Comparison of ENCODE assay signal across 20 cellular contexts in genomic region chr7:98135984-98136383, GRCh38.
"Had no signal": no experiment of that assay in that cellular context is flagged by ENCODE, and none has a peak within 500 bp of the region (broad histone marks: within the 10 kb centered on the region; RNA-seq: fewer than 3 reads in every experiment).

No MANE protein-coding gene starts in this region.

- H3K27ac ChIP-seq: colonic mucosa, sigmoid colon, vagina had no signal

- ATAC-seq: activated T-cell treated with anti-CD3 and anti-CD28 coated beads, Interleukin-2, amount 50 U/mL, for 72 hours; natural killer cell treated with Interleukin-12 subunit alpha and Interleukin-12 subunit beta and Interleukin-15 and Interleukin-18, amount 100 ng/mL, for 72 hours; stimulated activated effector memory CD8-positive, alpha-beta T cell treated with anti-CD3 and anti-CD28 coated beads, Interleukin-12 subunit alpha, Interleukin-12 subunit beta, amount 100 ng/mL, for 72 hours had no signal

- H3K27me3 ChIP-seq: colonic mucosa, sigmoid colon, stomach, vagina had no signal

- DNase-seq: activated CD8-positive, alpha-beta memory T cell treated with anti-CD3 and anti-CD28 coated beads for 24 hours; activated CD8-positive, alpha-beta memory T cell treated with anti-CD3 and anti-CD28 coated beads, Interleukin-2, amount 50 U/mL, for 48 hours; activated effector memory CD4-positive, alpha-beta T cell treated with anti-CD3 and anti-CD28 coated beads, Interleukin-2, amount 50 U/mL, for 16 hours; activated naive CD4-positive, alpha-beta T cell treated with anti-CD3 and anti-CD28 coated beads, Interleukin-2, amount 50 U/mL, for 16 hours; activated T-cell treated with anti-CD3 and anti-CD28 coated beads, Interleukin-2, amount 50 U/mL, for 72 hours; aorta; colonic mucosa; endodermal cell; foreskin melanocyte; glutamatergic neuron; hypothalamus; nucleus accumbens; sigmoid colon; stimulated activated CD4-positive, alpha-beta T cell treated with anti-CD3 and anti-CD28 coated beads, Interleukin-4, amount 100 ng/mL, for 24 hours; stomach; trophoblast cell had no signal

- H3K4me3 ChIP-seq: colonic mucosa, sigmoid colon, stomach, vagina had no signal

- FAIRE-seq: keratinocyte had no signal

- H3K9me3 ChIP-seq: colonic mucosa, sigmoid colon, stomach, vagina had no signal

- H3K36me3 ChIP-seq: colonic mucosa had no signal
